1 cellular context compared by ENCODE assay signal in genomic region chr5:50463047-50463446, GRCh38.
TF ChIP-seq lines count a peak whose summit lies in the region.

No MANE protein-coding gene starts in this region.

TF ChIP-seq in H1, 55 proteins besides CTCF, POLR2A, EP300 and RAD21:
- no peak for TF ChIP-seq CHD2 (IDR thresholded peaks at IDR 0.05; ENCODE audit: low read length)
